ENCODE assay signal across 8 cellular contexts in genomic region chr17:72419866-72420774, GRCh38.
DNase-seq lines count a peak whose midpoint lies in the region; ATAC-seq and TF ChIP-seq lines count a peak whose summit lies in the region.

No MANE protein-coding gene starts in this region.

- peak overlapping the region; percentile 75 for H3K27ac Mint-ChIP-seq in type B pancreatic cell

- DNase-seq in NCI-H2171 treated with DMSO at 0.1 percent for 48 hours (lab: John Stamatoyannopoulos, UW) (peak; percentile 40), NCI-H2171 (lab: John Stamatoyannopoulos, UW) (no peak), body of pancreas (peak in 1 of 4 donors; percentile 59), type B pancreatic cell (ENCODE audit: extremely low spot score, unreplicated experiment) (no peak), NCI-H1930 (lab: John Stamatoyannopoulos, UW) (no peak), lower leg skin (ENCODE audit: low spot score in 2 of 2) (no peak), gastrocnemius medialis (no peak)

- no peaks in the 10 kb centered on the region for H3K27me3 Mint-ChIP-seq in type B pancreatic cell

- H3K27ac ChIP-seq in body of pancreas (peak overlapping the region; percentile 66 to 92 (median 80)), gastrocnemius medialis (no peak overlapping the region)

- in situ Hi-C loops in gastrocnemius medialis (cut with MboI; ENCODE audit: low sequenced_read_pairs in 4 of 4) = loop anchor here in 1 of 4 donors (25.0 kb wide), 1 partner anchor 258 kb away; no protein-coding TSS in a partner anchor

- H3K9me3 ChIP-seq in body of pancreas (no peaks in the 10 kb centered on the region), gastrocnemius medialis (peaks cover 0 to 12% (median 0%) of the 10 kb centered on the region in 3 donors)

- no peak overlapping the region for H3K4me3 ChIP-seq in body of pancreas
- H3K4me3 ChIP-seq in lower leg skin (ENCODE audit: low read depth, poor library complexity, severe bottlenecking) = no peak overlapping the region
- no peak overlapping the region for H3K4me3 ChIP-seq in gastrocnemius medialis

- peaks cover 9% of the 10 kb centered on the region for H3K9me3 Mint-ChIP-seq in type B pancreatic cell

- H3K36me3 ChIP-seq in body of pancreas (replicated peaks in 1 of 2; ENCODE audit: insufficient read depth in 1 of 2, low read depth in 2 of 2) (no peaks in the 10 kb centered on the region), gastrocnemius medialis (no peaks in the 10 kb centered on the region)

- TF ChIP-seq CTCF in body of pancreas (IDR thresholded peaks at IDR 0.05) = no peak
- TF ChIP-seq CTCF in type B pancreatic cell (conservative IDR thresholded peaks at IDR 0.05) = no peak
- TF ChIP-seq CTCF in lower leg skin (IDR thresholded peaks at IDR 0.05) = no peak
- TF ChIP-seq CTCF in gastrocnemius medialis (IDR thresholded peaks at IDR 0.05 in 4 of 5, conservative IDR thresholded peaks at IDR 0.05 in 1 of 5) = no peak

- peaks cover 28% of the 10 kb centered on the region for H3K4me1 ChIP-seq in body of pancreas
- H3K4me1 ChIP-seq in gastrocnemius medialis = peaks cover 0 to 11% of the 10 kb centered on the region in 2 donors

- H3K4me1 Mint-ChIP-seq in type B pancreatic cell (ENCODE audit: unreplicated experiment) = peaks cover 45% of the 10 kb centered on the region

- WGBS in body of pancreas, 2 donors = 61 to 80% methylated on average over 11 of the region's 11 CpGs
- 64 to 72% methylated on average over 11 of the region's 11 CpGs for WGBS in lower leg skin, 2 donors

- H3K27me3 ChIP-seq in body of pancreas (no peaks in the 10 kb centered on the region), gastrocnemius medialis (peaks cover 0 to 6% (median 0%) of the 10 kb centered on the region in 3 donors)

- peaks cover 40% of the 10 kb centered on the region for H3K36me3 Mint-ChIP-seq in type B pancreatic cell

- no peak for TF ChIP-seq POLR2A in body of pancreas (IDR thresholded peaks at IDR 0.05)
- no peak for TF ChIP-seq POLR2A in lower leg skin (IDR thresholded peaks at IDR 0.05)
- TF ChIP-seq POLR2A in gastrocnemius medialis (IDR thresholded peaks at IDR 0.05) = no peak

- intact Hi-C loops in body of pancreas (cut with DNase I) (no loop called here), lower leg skin (cut with DNase I; ENCODE audit: low total_unique reads) (no loop called here), gastrocnemius medialis (cut with DNase I; ENCODE audit: low total_unique reads) (no loop called here)

- ATAC-seq in HG03095 (IDR thresholded peaks at IDR 0.05; ENCODE audit: unreplicated experiment) (peak; percentile 35), body of pancreas (no peak), gastrocnemius medialis (no peak)

- H3K4me3 Mint-ChIP-seq in type B pancreatic cell = no peak overlapping the region

Comparison
In these comparisons a context has a peak if more than half of its experiments do, and no peak if none do; other contexts are left out.
1. H3K27ac ChIP-seq: peak in body of pancreas (4 of 4); none in gastrocnemius medialis (0 of 4).